26 cellular contexts compared by ENCODE assay signal in genomic region chr3:60444898-60445297, GRCh38.
"Had no signal": no experiment of that assay in that cellular context is flagged by ENCODE, and none has a peak within 500 bp of the region (broad histone marks: within the 10 kb centered on the region; RNA-seq: fewer than 3 reads in every experiment).

No MANE protein-coding gene starts in this region.

- ATAC-seq: effector memory CD8-positive, alpha-beta T cell; gastroesophageal sphincter; heart left ventricle; left colon; left lobe of liver; left ventricle myocardium superior; lower lobe of right lung; mucosa of descending colon had no signal

- H3K27me3 Mint-ChIP-seq: dendritic cell treated with granulocyte-macrophage colony-stimulating factor and Interleukin-4, amounts not matched to agents 40 ng/mL and 50 ng/mL, for 4 days; naive B cell had no signal

- H3K79me2 ChIP-seq: hepatocyte had no signal

- H3K4me1 Mint-ChIP-seq: immature natural killer cell, naive B cell had no signal

- H3K27ac Mint-ChIP-seq: dendritic cell treated with granulocyte-macrophage colony-stimulating factor and Interleukin-4, amounts not matched to agents 40 ng/mL and 50 ng/mL, for 4 days; effector memory CD8-positive, alpha-beta T cell; endodermal cell; immature natural killer cell had no signal

- H3K4me1 ChIP-seq: colonic mucosa, esophagus muscularis mucosa, gastroesophageal sphincter, heart left ventricle, lower lobe of right lung had no signal

- H3K27me3 ChIP-seq: colonic mucosa, esophagus muscularis mucosa, foreskin keratinocyte, gastroesophageal sphincter, heart left ventricle, hepatocyte had no signal

- H2AFZ ChIP-seq: hepatocyte had no signal

- H3K36me3 Mint-ChIP-seq: immature natural killer cell, mesothelial cell of epicardium, naive B cell had no signal

- H3K9me3 Mint-ChIP-seq: dendritic cell treated with granulocyte-macrophage colony-stimulating factor and Interleukin-4, amounts not matched to agents 40 ng/mL and 50 ng/mL, for 4 days; effector memory CD8-positive, alpha-beta T cell; immature natural killer cell; mesothelial cell of epicardium had no signal

- H3K36me3 ChIP-seq: colonic mucosa, esophagus muscularis mucosa, gastroesophageal sphincter, heart left ventricle, lower lobe of right lung had no signal

- DNase-seq: colonic mucosa; cortex of kidney; effector CD8-positive, alpha-beta T cell; effector memory CD8-positive, alpha-beta T cell; endodermal cell; erythroblast; heart left ventricle; hypothalamus; immature natural killer cell; islet precursor cell; kidney; kidney glomerular epithelial cell; left colon; left ventricle myocardium superior; lower lobe of right lung; mesenchymal stem cell; mucosa of descending colon; naive B cell had no signal

- H3K4me3 ChIP-seq: colonic mucosa, esophagus muscularis mucosa, gastroesophageal sphincter, heart left ventricle, hepatocyte, lower lobe of right lung, mucosa of descending colon had no signal

- H3K27ac ChIP-seq: colonic mucosa, epithelial cell of prostate, esophagus muscularis mucosa, foreskin keratinocyte, gastroesophageal sphincter, heart left ventricle, hepatocyte, lower lobe of right lung had no signal

- H3K9me3 ChIP-seq: colonic mucosa, esophagus muscularis mucosa, gastroesophageal sphincter, heart left ventricle, lower lobe of right lung, mucosa of descending colon had no signal

- H3K4me2 ChIP-seq: hepatocyte had no signal

- H3K4me3 Mint-ChIP-seq: dendritic cell treated with granulocyte-macrophage colony-stimulating factor and Interleukin-4, amounts not matched to agents 40 ng/mL and 50 ng/mL, for 4 days; effector memory CD8-positive, alpha-beta T cell; endodermal cell; immature natural killer cell; mesothelial cell of epicardium; naive B cell had no signal
